In genomic region chr6:14589192-14589591, GRCh38 we compare ENCODE assay signal across 7 cellular contexts.
"Had no signal": no experiment of that assay in that cellular context is flagged by ENCODE, and none has a peak within 500 bp of the region (broad histone marks: within the 10 kb centered on the region; RNA-seq: fewer than 3 reads in every experiment).

No MANE protein-coding gene starts in this region.

- H3K4me2 ChIP-seq: KMS-11 had no signal

- FAIRE-seq: HepG2, HTR-8/SVneo had no signal

- ATAC-seq: HepG2 had no signal

- H3K27ac ChIP-seq: HL-60, KMS-11 had no signal

- H3K9ac ChIP-seq: KMS-11 had no signal

- DNase-seq: IMR-90, KBM-7, KG1 had no signal
